ENCODE assay signal across 9 cellular contexts in the genomic region with DNA sequence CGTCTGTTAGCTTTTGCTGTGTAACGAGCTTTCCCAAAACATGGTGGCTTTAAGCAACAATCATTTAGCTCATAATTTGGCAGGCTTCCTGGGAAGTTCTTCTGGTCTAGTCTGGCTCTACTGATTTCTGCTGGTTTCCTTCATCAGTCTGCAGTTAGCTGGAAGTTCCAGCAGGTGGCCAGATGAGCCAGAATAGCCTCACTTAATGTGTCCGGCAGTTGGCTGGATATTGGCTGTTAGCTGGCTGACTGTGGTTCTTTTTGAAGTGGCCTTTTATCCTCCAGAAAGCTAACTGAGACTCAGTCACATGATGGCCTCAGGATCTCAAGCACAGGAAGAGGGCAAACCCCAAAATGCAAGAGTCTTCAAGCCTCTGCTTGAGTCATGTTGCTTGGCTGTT. TPM values are rescaled to one million over a fixed set of nuclear protein-coding genes. Genes with fewer than 3 reads are reported as not detected.
DNase-seq lines count a peak whose midpoint lies in the region; FAIRE-seq and TF ChIP-seq lines count a peak whose summit lies in the region.
"Had no signal": no experiment of that assay in that cellular context is flagged by ENCODE, and none has a peak within 500 bp of the region (broad histone marks: within the 10 kb centered on the region; RNA-seq: fewer than 3 reads in every experiment).

No MANE protein-coding gene starts in this region.

- H3K9me3 ChIP-seq in astrocyte (ENCODE audit: insufficient read depth, low read depth, low read length) (no peaks in the 10 kb centered on the region), thyroid gland (no peaks in the 10 kb centered on the region)

- no peak overlapping the region for H3K4me2 ChIP-seq in astrocyte (ENCODE audit: low read length)

- FAIRE-seq in astrocyte (lab: Jason Lieb, UNC) (peak; percentile 82), islet of Langerhans (lab: Jason Lieb, UNC) (peak; percentile 64)

- H3K36me3 Mint-ChIP-seq in HFFc6 (ENCODE audit: low read depth) (no peaks in the 10 kb centered on the region), astrocyte (ENCODE audit: low read depth, unreplicated experiment) (no peaks in the 10 kb centered on the region)

- 41 to 46% methylated on average over 2 to 3 of the region's 3 CpGs for WGBS in thyroid gland, 2 donors

- H3K27me3 ChIP-seq in astrocyte (ENCODE audit: insufficient read depth, low read length), result no peaks in the 10 kb centered on the region
- H3K27me3 ChIP-seq in thyroid gland, result no peaks in the 10 kb centered on the region

- no peaks in the 10 kb centered on the region for H3K4me1 ChIP-seq in astrocyte (ENCODE audit: insufficient read depth, low read length)
- H3K4me1 ChIP-seq in thyroid gland, result no peaks in the 10 kb centered on the region

- no peak overlapping the region; the same call in 1 of the 2 replicates for H3K27ac Mint-ChIP-seq in HFFc6
- no peak overlapping the region for H3K27ac Mint-ChIP-seq in astrocyte (ENCODE audit: unreplicated experiment)

- H3K4me3 ChIP-seq in GM12865 (ENCODE audit: low read depth, low read length) (no peak overlapping the region), astrocyte (ENCODE audit: insufficient read depth, low read depth, low read length) (no peak overlapping the region), thyroid gland (replicated peaks in 1 of 3) (no peak overlapping the region)

- TF ChIP-seq CTCF in AG09319 (IDR thresholded peaks at IDR 0.05; ENCODE audit: low read depth, low read length) (peak; percentile 75), GM12865 (IDR thresholded peaks at IDR 0.05; ENCODE audit: insufficient read depth, low read depth, low read length, missing control alignments) (peak; percentile 54), HFFc6 (IDR thresholded peaks at IDR 0.05) (peak; percentile 76), astrocyte (IDR thresholded peaks at IDR 0.05; ENCODE audit: insufficient read depth, low read depth, low read length) (peak; percentile 51), thyroid gland (IDR thresholded peaks at IDR 0.05) (peak in 5 of 6 experiments; percentile 28 to 57 (median 50))

- H3K27ac ChIP-seq in astrocyte (ENCODE audit: low read depth, low read length), result no peak overlapping the region
- H3K27ac ChIP-seq in thyroid gland, result no peak overlapping the region

- no peaks in the 10 kb centered on the region for H4K20me1 ChIP-seq in astrocyte (ENCODE audit: insufficient read depth, low read length)

- intact Hi-C loops in thyroid gland (cut with DNase I), result loop anchor here (10.0 kb wide), 1 partner anchor 618 kb away; no protein-coding TSS in a partner anchor

- H3K36me3 ChIP-seq in astrocyte (ENCODE audit: insufficient read depth, low read length) (no peaks in the 10 kb centered on the region), thyroid gland (no peaks in the 10 kb centered on the region)

- no peak for TF ChIP-seq POLR2A in thyroid gland (IDR thresholded peaks at IDR 0.05)

- H3K9ac ChIP-seq in astrocyte (ENCODE audit: low read length), result no peak overlapping the region

- H3K9me3 Mint-ChIP-seq in HFFc6 (no peaks in the 10 kb centered on the region), astrocyte (ENCODE audit: unreplicated experiment) (no peaks in the 10 kb centered on the region)

- DNase-seq in AG09319 (ENCODE audit: extremely low read depth, low read depth) (peak; percentile 1), GM12865 (ENCODE audit: low read depth) (peak; percentile 50), HFFc6 (peak; percentile 53), MV-4-11 (lab: John Stamatoyannopoulos, UW) (peak; percentile 32), astrocyte (ENCODE audit: low read depth) (peak; percentile 12), thyroid gland (peak; percentile 48 to 53)
- no peak for DNase-seq in stimulated activated CD4-positive, alpha-beta T cell treated with anti-CD3 and anti-CD28 coated beads, Interleukin-4, amount 100 ng/mL, for 24 hours

- H3K27me3 Mint-ChIP-seq in HFFc6 (ENCODE audit: insufficient read depth) (peaks cover 4% of the 10 kb centered on the region), astrocyte (ENCODE audit: low read depth, unreplicated experiment) (no peaks in the 10 kb centered on the region)

- H3K79me2 ChIP-seq in astrocyte (ENCODE audit: insufficient read depth, low read length), result no peaks in the 10 kb centered on the region

- H2AFZ ChIP-seq in astrocyte (ENCODE audit: low read depth, low read length), result no peak overlapping the region

- H3K4me3 Mint-ChIP-seq in HFFc6 (no peak overlapping the region), astrocyte (ENCODE audit: unreplicated experiment) (no peak overlapping the region)

- H3K4me1 Mint-ChIP-seq in HFFc6 (ENCODE audit: low read depth), result peaks cover 14% of the 10 kb centered on the region
- H3K4me1 Mint-ChIP-seq in astrocyte (ENCODE audit: low read depth, unreplicated experiment), result peaks cover 2% of the 10 kb centered on the region

RNA-seq across cellular contexts. Expression of gene FTHL17, which starts 34.9 kb away (rescaled TPM):
- total RNA-seq in HFFc6 (2021; fragmentation: NEBNext Ultra II Directional; extraction: Animal tissue kit (Norgen Biotek cat#: 25700)), result not detected
- total RNA-seq in astrocyte (not detected in 2 replicates), thyroid gland (not detected)
- total RNA-seq: mononuclear cell had no signal
